20 cellular contexts compared by ENCODE assay signal in the genomic region with DNA sequence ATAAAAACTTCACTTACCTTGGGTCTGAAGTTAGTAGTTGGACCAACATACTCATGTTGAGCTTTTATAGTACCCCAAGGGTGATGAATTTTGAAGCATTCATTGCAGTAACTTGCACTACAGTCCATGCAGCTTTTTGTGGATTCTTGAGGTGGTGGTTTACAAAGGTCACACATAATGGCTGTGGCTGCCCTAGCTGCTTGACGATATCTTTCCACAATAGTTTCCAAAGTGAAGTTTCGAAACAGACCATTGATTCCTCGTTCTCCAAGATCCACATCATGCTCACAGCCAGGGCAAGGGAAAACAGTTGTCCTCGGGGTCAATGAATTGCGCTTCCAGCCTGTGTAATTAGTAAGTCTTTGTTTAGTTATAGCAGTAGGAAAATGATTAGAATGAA. TPM values are rescaled to one million over a fixed set of nuclear protein-coding genes. Genes with fewer than 3 reads are reported as not detected.
DNase-seq lines count a peak whose midpoint lies in the region; ATAC-seq lines count a peak whose summit lies in the region.
"Had no signal": no experiment of that assay in that cellular context is flagged by ENCODE, and none has a peak within 500 bp of the region (broad histone marks: within the 10 kb centered on the region; RNA-seq: fewer than 3 reads in every experiment).

No MANE protein-coding gene starts in this region.

- H3K27me3 Mint-ChIP-seq in activated CD4-positive, alpha-beta T cell treated with anti-CD3 and anti-CD28 coated beads for 36 hours = peaks cover 14% of the 10 kb centered on the region

- POLR2A ChIA-PET in activated CD4-positive, alpha-beta T cell treated with anti-CD3 and anti-CD28 coated beads for 36 hours (lab: Charles Lee) = no interaction called here

- intact Hi-C loops in activated CD4-positive, alpha-beta T cell treated with anti-CD3 and anti-CD28 coated beads for 36 hours (cut with DNase I, micrococcal nuclease) = no loop called here

- H3K27ac Mint-ChIP-seq in activated CD4-positive, alpha-beta T cell treated with anti-CD3 and anti-CD28 coated beads for 36 hours = no peak overlapping the region

- no peaks in the 10 kb centered on the region for H3K4me1 Mint-ChIP-seq in activated CD4-positive, alpha-beta T cell treated with anti-CD3 and anti-CD28 coated beads for 36 hours

- no peak for ATAC-seq in activated CD4-positive, alpha-beta T cell treated with anti-CD3 and anti-CD28 coated beads for 36 hours
- ATAC-seq in GM19351 (IDR thresholded peaks at IDR 0.05; ENCODE audit: unreplicated experiment) (no peak), HG03442 (IDR thresholded peaks at IDR 0.05; ENCODE audit: unreplicated experiment) (no peak)
- ATAC-seq: HCT116, K562, Panc1 had no signal

- peaks cover 2% of the 10 kb centered on the region for H3K36me3 Mint-ChIP-seq in activated CD4-positive, alpha-beta T cell treated with anti-CD3 and anti-CD28 coated beads for 36 hours (ENCODE audit: low read depth)

- H3K4me3 Mint-ChIP-seq in activated CD4-positive, alpha-beta T cell treated with anti-CD3 and anti-CD28 coated beads for 36 hours = no peak overlapping the region

- CTCF ChIA-PET in activated CD4-positive, alpha-beta T cell treated with anti-CD3 and anti-CD28 coated beads for 36 hours (lab: Charles Lee) = interaction anchor here (1.1 kb wide), 1 partner anchor 49 kb away, joined by 3 read pairs; no protein-coding TSS in a partner anchor

- DNase-seq in LHCN-M2 (ENCODE audit: low read depth) (peak; percentile 32), astrocyte of the hippocampus (ENCODE audit: low read depth, low spot score) (peak; percentile 11), myocyte (ENCODE audit: low read depth) (peak; percentile 19), hippocampal formation (lab: John Stamatoyannopoulos, UW) (no peak)
- no peak for DNase-seq in activated CD4-positive, alpha-beta T cell treated with anti-CD3 and anti-CD28 coated beads for 36 hours
- DNase-seq: BE2C, EL, GF-D8, NCI-H1092 treated with DMSO at 0.1 percent for 48 hours, NCI-H146, NCI-H2081, NCI-H2171, NCI-H345, NCI-H524, NCI-H82 had no signal

- H3K9me3 Mint-ChIP-seq in activated CD4-positive, alpha-beta T cell treated with anti-CD3 and anti-CD28 coated beads for 36 hours (ENCODE audit: low read depth) = peaks cover 5% of the 10 kb centered on the region

RNA-seq across cellular contexts. Expression of gene TRIM36, which starts 22.7 kb away (rescaled TPM):
- total RNA-seq in LHCN-M2 (2014; rRNA removed) (3.9 and 5.4 TPM in 2 replicates), myocyte (10.5 and 16.9 TPM in 2 replicates)
- polyA plus RNA-seq in LHCN-M2 (2012) = 0.56 TPM
- 1.2 TPM for polyA plus RNA-seq in myocyte (2012)
- under 1 TPM in 1 of 2 experiments, not detected in 1; 0.11 TPM for total RNA-seq in activated CD4-positive, alpha-beta T cell treated with anti-CD3 and anti-CD28 coated beads for 36 hours

Comparison
In these comparisons a context has a peak if more than half of its experiments do, and no peak if none do; other contexts are left out.
1. DNase-seq: peak in LHCN-M2 (single experiment), astrocyte of the hippocampus (single experiment) and myocyte (single experiment); none in activated CD4-positive, alpha-beta T cell treated with anti-CD3 and anti-CD28 coated beads for 36 hours (single experiment) and hippocampal formation (0 of 2).